Comparison of ENCODE assay signal across 25 cellular contexts in genomic region chr3:45198264-45199260, GRCh38. TPM values are rescaled to one million over a fixed set of nuclear protein-coding genes. Genes with fewer than 3 reads are reported as not detected.
DNase-seq lines count a peak whose midpoint lies in the region; ATAC-seq, FAIRE-seq and TF ChIP-seq lines count a peak whose summit lies in the region.
"Had no signal": no experiment of that assay in that cellular context is flagged by ENCODE, and none has a peak within 500 bp of the region (broad histone marks: within the 10 kb centered on the region; RNA-seq: fewer than 3 reads in every experiment).

No MANE protein-coding gene starts in this region.

- H3K9ac ChIP-seq in endodermal cell (ENCODE audit: extremely low read depth, low read length, poor library complexity, severe bottlenecking) (no peak overlapping the region), Karpas-422 (ENCODE audit: low read length) (no peak overlapping the region)

- H3K9me3 Mint-ChIP-seq in endodermal cell (no peaks in the 10 kb centered on the region), mesothelial cell of epicardium (no peaks in the 10 kb centered on the region)
- no peaks in the 10 kb centered on the region for H3K9me3 Mint-ChIP-seq in activated CD4-positive, alpha-beta T cell treated with anti-CD3 and anti-CD28 coated beads, Interleukin-2, amount 10 ng/mL, durations not matched to agents 24 days and 14 days
- H3K9me3 Mint-ChIP-seq: central memory CD8-positive, alpha-beta T cell had no signal

- H4K20me1 ChIP-seq in PC-9 (ENCODE audit: insufficient read depth) (no peaks in the 10 kb centered on the region), Karpas-422 (ENCODE audit: insufficient read depth, low read depth, low read length) (no peaks in the 10 kb centered on the region)

- H3K27ac Mint-ChIP-seq in endodermal cell = peak overlapping the region; percentile 17
- peak overlapping the region; percentile 53 for H3K27ac Mint-ChIP-seq in mesothelial cell of epicardium
- H3K27ac Mint-ChIP-seq in activated CD4-positive, alpha-beta T cell treated with anti-CD3 and anti-CD28 coated beads, Interleukin-2, amount 10 ng/mL, durations not matched to agents 24 days and 14 days = no peak overlapping the region
- H3K27ac Mint-ChIP-seq: T-helper 17 cell had no signal

- no peaks in the 10 kb centered on the region for H3K9me2 ChIP-seq in PC-9 (ENCODE audit: insufficient read depth)
- no peaks in the 10 kb centered on the region for H3K9me2 ChIP-seq in Karpas-422 (replicated peaks; ENCODE audit: insufficient read depth, low read length)

- H3K36me3 ChIP-seq in PC-9 (ENCODE audit: low read depth) = no peaks in the 10 kb centered on the region
- no peaks in the 10 kb centered on the region for H3K36me3 ChIP-seq in endodermal cell (ENCODE audit: control insufficient read depth, insufficient read depth, low read length)
- H3K36me3 ChIP-seq in Karpas-422 (ENCODE audit: insufficient read depth, low read length) = no peaks in the 10 kb centered on the region
- H3K36me3 ChIP-seq: left ventricle myocardium inferior, vagina had no signal

- H3K27me3 ChIP-seq in PC-9 (ENCODE audit: insufficient read depth, low read depth) (no peaks in the 10 kb centered on the region), endodermal cell (ENCODE audit: control insufficient read depth, insufficient read depth, low read length, poor library complexity, severe bottlenecking) (no peaks in the 10 kb centered on the region), Karpas-422 (ENCODE audit: low read length) (no peaks in the 10 kb centered on the region)
- H3K27me3 ChIP-seq: vagina had no signal

- DNase-seq in A549 (ENCODE audit: low read depth in 1 of 2, low spot score in 1 of 2) (no peak), PC-9 (peak in 1 of 2 experiments; percentile 42), endodermal cell (no peak), mesothelial cell of epicardium (ENCODE audit: low spot score in 2 of 2, unreplicated experiment in 2 of 2) (no peak), HuH-7 (ENCODE audit: low spot score) (no peak), Karpas-422 (no peak)
- DNase-seq in activated CD4-positive, alpha-beta T cell treated with anti-CD3 and anti-CD28 coated beads, Interleukin-2, amount 10 ng/mL, durations not matched to agents 24 days and 14 days = no peak
- DNase-seq: ACHN; activated gamma-delta T cell treated with Interleukin-2 at 50 U/mL for 16 hours; amygdala; C1 segment of cervical spinal cord; head of caudate nucleus; left ventricle myocardium inferior; NCI-H1694; NCI-H2171 treated with DMSO at 0.1 percent for 48 hours; NCI-H526 treated with DMSO at 0.1 percent for 48 hours; SHP77 treated with DMSO at 0.1 percent for 48 hours; stimulated activated CD8-positive, alpha-beta memory T cell treated with anti-CD3 and anti-CD28 coated beads, Interleukin-4, amount 100 ng/mL, for 48 hours; T-helper 17 cell had no signal

- H3K27ac ChIP-seq in A549 = peak overlapping the region; percentile 71 to 83; a peak in 5 of 6 replicates
- H3K27ac ChIP-seq in PC-9 = peak overlapping the region; percentile 92
- no peak overlapping the region for H3K27ac ChIP-seq in endodermal cell (ENCODE audit: low read depth, low read length)
- no peak overlapping the region for H3K27ac ChIP-seq in Karpas-422 (ENCODE audit: low read length)
- H3K27ac ChIP-seq: HL-60, left ventricle myocardium inferior, vagina had no signal

- H3K79me2 ChIP-seq in PC-9 (ENCODE audit: low read depth) (no peaks in the 10 kb centered on the region), Karpas-422 (ENCODE audit: low read length) (no peaks in the 10 kb centered on the region)

- H3K4me3 ChIP-seq in A549 (no peak overlapping the region), PC-9 (no peak overlapping the region), endodermal cell (ENCODE audit: low read length) (no peak overlapping the region), Karpas-422 (ENCODE audit: low read length) (no peak overlapping the region)
- H3K4me3 ChIP-seq: left ventricle myocardium inferior, vagina had no signal

- H3K4me3 Mint-ChIP-seq in endodermal cell (no peak overlapping the region), mesothelial cell of epicardium (no peak overlapping the region)
- H3K4me3 Mint-ChIP-seq in activated CD4-positive, alpha-beta T cell treated with anti-CD3 and anti-CD28 coated beads, Interleukin-2, amount 10 ng/mL, durations not matched to agents 24 days and 14 days = no peak overlapping the region
- H3K4me3 Mint-ChIP-seq: central memory CD8-positive, alpha-beta T cell; IgD-negative memory B cell; T-helper 17 cell had no signal

- H3K27me3 Mint-ChIP-seq in endodermal cell (ENCODE audit: insufficient read depth) = peaks cover 46% of the 10 kb centered on the region
- H3K27me3 Mint-ChIP-seq in mesothelial cell of epicardium (ENCODE audit: low read depth) = peaks cover 3% of the 10 kb centered on the region
- peaks cover 53% of the 10 kb centered on the region for H3K27me3 Mint-ChIP-seq in activated CD4-positive, alpha-beta T cell treated with anti-CD3 and anti-CD28 coated beads, Interleukin-2, amount 10 ng/mL, durations not matched to agents 24 days and 14 days

- peaks cover 5% of the 10 kb centered on the region for H3K4me1 Mint-ChIP-seq in endodermal cell
- peaks cover 16% of the 10 kb centered on the region for H3K4me1 Mint-ChIP-seq in mesothelial cell of epicardium
- no peaks in the 10 kb centered on the region for H3K4me1 Mint-ChIP-seq in activated CD4-positive, alpha-beta T cell treated with anti-CD3 and anti-CD28 coated beads, Interleukin-2, amount 10 ng/mL, durations not matched to agents 24 days and 14 days
- H3K4me1 Mint-ChIP-seq: central memory CD8-positive, alpha-beta T cell; IgD-negative memory B cell had no signal

- H3K36me3 Mint-ChIP-seq in endodermal cell (ENCODE audit: low read depth) = no peaks in the 10 kb centered on the region
- no peaks in the 10 kb centered on the region for H3K36me3 Mint-ChIP-seq in mesothelial cell of epicardium
- H3K36me3 Mint-ChIP-seq in activated CD4-positive, alpha-beta T cell treated with anti-CD3 and anti-CD28 coated beads, Interleukin-2, amount 10 ng/mL, durations not matched to agents 24 days and 14 days (ENCODE audit: low read depth) = no peaks in the 10 kb centered on the region
- H3K36me3 Mint-ChIP-seq: IgD-negative memory B cell had no signal

- no TSS peak for BruUV-seq in PC-9 (replicated peaks; lab: Mats Ljungman, UMichigan)

- H3K9me3 ChIP-seq in A549 (no peaks in the 10 kb centered on the region), PC-9 (ENCODE audit: insufficient read depth, low read depth) (peaks cover 4% of the 10 kb centered on the region; the same call in 1 of the 2 replicates), endodermal cell (ENCODE audit: control insufficient read depth, low read length) (no peaks in the 10 kb centered on the region), Karpas-422 (ENCODE audit: low read length) (no peaks in the 10 kb centered on the region)
- H3K9me3 ChIP-seq: left ventricle myocardium inferior, vagina had no signal

- CTCF ChIA-PET in A549 (lab: Yijun Ruan, JAX) = interaction anchor here (1.0 to 7.5 kb wide), 3 partner anchors 12 to 158 kb away, joined by 5 to 31 read pairs (median 7); no protein-coding TSS in a partner anchor
- CTCF ChIA-PET in PC-9 (lab: Charles Lee) = no interaction called here

- TF ChIP-seq CTCF in A549 (IDR thresholded peaks at IDR 0.05) (no peak), PC-9 (conservative IDR thresholded peaks at IDR 0.05) (no peak), endodermal cell (conservative IDR thresholded peaks at IDR 0.05) (no peak), mesothelial cell of epicardium (IDR thresholded peaks at IDR 0.05; ENCODE audit: unreplicated experiment) (no peak)

- H2AFZ ChIP-seq in PC-9 (no peak overlapping the region), Karpas-422 (ENCODE audit: low read length) (no peak overlapping the region)

- H3K4me1 ChIP-seq in A549 = peaks cover 19% of the 10 kb centered on the region
- peaks cover 32% of the 10 kb centered on the region for H3K4me1 ChIP-seq in PC-9 (replicated peaks; ENCODE audit: insufficient read depth)
- no peaks in the 10 kb centered on the region for H3K4me1 ChIP-seq in endodermal cell (ENCODE audit: control insufficient read depth, insufficient read depth, low read length)
- H3K4me1 ChIP-seq in Karpas-422 (ENCODE audit: low read length) = no peaks in the 10 kb centered on the region
- H3K4me1 ChIP-seq: left ventricle myocardium inferior, vagina had no signal

- ATAC-seq in A549 = no peak
- no peak for ATAC-seq in GM21390 (IDR thresholded peaks at IDR 0.05; ENCODE audit: unreplicated experiment)
- ATAC-seq: T-helper 17 cell had no signal

- WGBS in A549 (ENCODE audit: missing lambda C conversion rate) = 95% methylated on average over 3 of the region's 5 CpGs
- WGBS in endodermal cell (ENCODE audit: insufficient coverage in 1 of 2, insufficient read length in 1 of 2), 2 experiments = 90 to 91% methylated on average over 2 to 5 of the region's 5 CpGs

- no peak overlapping the region; the same call in 1 of the 3 replicates for H3K4me2 ChIP-seq in A549
- peak overlapping the region; percentile 62 for H3K4me2 ChIP-seq in PC-9
- no peak overlapping the region for H3K4me2 ChIP-seq in Karpas-422 (ENCODE audit: low read depth, low read length, poor library complexity, severe bottlenecking)

- no peak for TF ChIP-seq EP300 in A549 (IDR thresholded peaks at IDR 0.05)

- no peak for TF ChIP-seq POLR2A in A549 (IDR thresholded peaks at IDR 0.05; ENCODE audit: low read length)

- intact Hi-C loops in PC-9 (cut with micrococcal nuclease; ENCODE audit: unreplicated experiment) = no loop called here
- intact Hi-C loops in activated CD4-positive, alpha-beta T cell treated with anti-CD3 and anti-CD28 coated beads, Interleukin-2, amount 10 ng/mL, durations not matched to agents 24 days and 14 days (cut with micrococcal nuclease) = no loop called here

- POLR2A ChIA-PET in A549 (lab: Yijun Ruan, JAX) (interaction anchor here (1.0 kb wide), 1 partner anchor 44 kb away, joined by 3 read pairs; no protein-coding TSS in a partner anchor), PC-9 (lab: Charles Lee; ENCODE audit: unreplicated experiment) (interaction anchor here (0.6 kb wide), 3 partner anchors 12 to 158 kb away, joined by 4 to 5 read pairs (median 5); no protein-coding TSS in a partner anchor)

- no peak for TF ChIP-seq RAD21 in A549 (conservative IDR thresholded peaks at IDR 0.05 in 1 of 2, IDR thresholded peaks at IDR 0.05 in 1 of 2)

- H3F3A ChIP-seq in PC-9 (ENCODE audit: insufficient read depth, low read depth) = peaks cover 35% of the 10 kb centered on the region

- FAIRE-seq in A549 (lab: Jason Lieb, UNC) = no peak
- FAIRE-seq: D721Med had no signal

RNA-seq across cellular contexts. Expression of gene TMEM158, which starts 27.5 kb away (rescaled TPM):
- polyA plus RNA-seq in A549 (2011; rRNA removed) = 0.95 and 1.8 TPM in 2 replicates
- 3.6 and 5.7 TPM in 2 replicates for polyA plus RNA-seq in A549 (2012; cell fraction: cytosol; rRNA removed)
- polyA plus RNA-seq in A549 (2012; cell fraction: nucleus; rRNA removed) = 3.0 and 5.3 TPM in 2 replicates
- 3.2 to 3.9 TPM (median 3.4 TPM) in 3 replicates for polyA plus RNA-seq in A549 (2017; fragmentation: RNase III; extraction: RNeasy Plus Mini Kit Qiagen cat#74134 plus additional on column Dnase treatment)
- 0.25 and 0.73 TPM in 2 replicates for polyA minus RNA-seq in A549 (2011; rRNA and poly(A)+ RNA removed)
- 7.5 and 11.9 TPM in 2 replicates for total RNA-seq in PC-9 (2021)
- total RNA-seq in endodermal cell = 1 to 10 TPM in 1 of 2 donors, under 1 TPM in 1; 0.31 to 5.5 TPM
- 16.6 TPM for polyA plus RNA-seq in endodermal cell (2013, experiment 1 of 2)
- 11.6 TPM for polyA plus RNA-seq in endodermal cell (2013, experiment 2 of 2)
- total RNA-seq in mesothelial cell of epicardium = 3.6 to 5.1 TPM (median 4.3 TPM) in 3 replicates
- not detected in 2 replicates for total RNA-seq in Karpas-422 (2014; rRNA removed; shearing (Covaris generic); ENCODE audit: low replicate concordance)
- total RNA-seq in activated CD4-positive, alpha-beta T cell treated with anti-CD3 and anti-CD28 coated beads, Interleukin-2, amount 10 ng/mL, durations not matched to agents 24 days and 14 days = 0.44 and 0.66 TPM in 2 replicates
- polyA plus RNA-seq: IgD-negative memory B cell had no signal

RNA-seq across cellular contexts. Expression of gene CDCP1, which starts 52.4 kb away (rescaled TPM):
- polyA plus RNA-seq in A549 (2011; rRNA removed) (9.9 and 12.5 TPM in 2 replicates), A549 (2017; fragmentation: RNase III; extraction: RNeasy Plus Mini Kit Qiagen cat#74134 plus additional on column Dnase treatment) (3.0 to 3.9 TPM (median 3.4 TPM) in 3 replicates)
- polyA plus RNA-seq in A549 (2012; cell fraction: cytosol; rRNA removed) = 2.1 and 2.8 TPM in 2 replicates
- 3.5 and 3.7 TPM in 2 replicates for polyA plus RNA-seq in A549 (2012; cell fraction: nucleus; rRNA removed)
- 16.5 and 17.8 TPM in 2 replicates for polyA minus RNA-seq in A549 (2011; rRNA and poly(A)+ RNA removed)
- total RNA-seq in PC-9 (2021) (75.7 and 85.0 TPM in 2 replicates), endodermal cell (10 to 100 TPM in 1 of 2 donors, 1 to 10 TPM in 1; 8.9 to 13.1 TPM), mesothelial cell of epicardium (1.3 to 1.4 TPM (median 1.3 TPM) in 3 replicates)
- polyA plus RNA-seq in endodermal cell (2013, experiment 1 of 2) = 0.68 TPM
- 0.37 TPM for polyA plus RNA-seq in endodermal cell (2013, experiment 2 of 2)
- total RNA-seq in Karpas-422 (2014; rRNA removed; shearing (Covaris generic); ENCODE audit: low replicate concordance) = not detected in 2 replicates
- 3.2 and 3.3 TPM in 2 replicates for total RNA-seq in activated CD4-positive, alpha-beta T cell treated with anti-CD3 and anti-CD28 coated beads, Interleukin-2, amount 10 ng/mL, durations not matched to agents 24 days and 14 days
- polyA plus RNA-seq: IgD-negative memory B cell had no signal

Comparison
In these comparisons a context has a peak if more than half of its experiments do, and no peak if none do; other contexts are left out.
1. H3K27ac ChIP-seq: peak in A549 (2 of 2) and PC-9 (single experiment); none in endodermal cell (single experiment) and Karpas-422 (single experiment).